11 cellular contexts compared by ENCODE assay signal in the genomic region with DNA sequence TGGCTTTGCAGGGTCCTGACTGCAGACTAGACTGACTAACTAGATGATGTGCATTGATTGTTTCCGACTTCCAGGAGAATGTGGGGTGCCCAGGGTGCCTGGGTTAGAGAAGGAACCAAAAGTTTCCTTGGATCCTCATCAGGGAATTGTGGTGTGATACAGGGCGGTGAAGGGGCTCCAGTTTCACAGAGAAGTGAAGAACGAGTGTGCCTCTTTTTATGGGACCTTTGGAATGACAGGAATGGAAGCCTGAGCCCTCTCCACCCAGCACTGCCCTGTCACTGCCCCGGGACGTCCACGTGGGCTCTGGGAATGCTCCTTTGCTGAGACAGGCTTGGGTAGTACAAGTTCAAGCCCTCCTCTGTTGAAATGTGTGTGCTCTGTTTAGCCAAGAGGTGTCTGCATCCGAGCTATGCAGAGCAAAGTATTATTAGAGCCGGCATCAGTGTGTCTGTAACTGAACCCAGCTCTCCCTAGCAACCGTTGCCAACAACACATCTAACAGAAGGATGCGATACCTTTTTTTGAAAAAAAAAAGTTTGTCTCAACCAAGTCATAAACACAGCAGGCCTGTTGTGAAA.
DNase-seq lines count a peak whose midpoint lies in the region; ATAC-seq and TF ChIP-seq lines count a peak whose summit lies in the region.
"Had no signal": no experiment of that assay in that cellular context is flagged by ENCODE, and none has a peak within 500 bp of the region (broad histone marks: within the 10 kb centered on the region; RNA-seq: fewer than 3 reads in every experiment).

No MANE protein-coding gene starts in this region.

- H3K27me3 ChIP-seq in GM23338 (ENCODE audit: insufficient read depth), result no peaks in the 10 kb centered on the region
- no peaks in the 10 kb centered on the region for H3K27me3 ChIP-seq in left ventricle myocardium inferior (ENCODE audit: low read depth)
- no peaks in the 10 kb centered on the region for H3K27me3 ChIP-seq in skeletal muscle tissue (ENCODE audit: control insufficient read depth in 3 of 3, insufficient read depth in 3 of 3, low read length in 3 of 3)
- no peaks in the 10 kb centered on the region for H3K27me3 ChIP-seq in prostate gland (replicated peaks; ENCODE audit: insufficient read depth)

- H3F3A ChIP-seq in GM23338 (replicated peaks; ENCODE audit: low read depth), result no peaks in the 10 kb centered on the region

- H3K4me3 ChIP-seq in GM23338, result no peak overlapping the region
- no peak overlapping the region for H3K4me3 ChIP-seq in left ventricle myocardium inferior
- H3K4me3 ChIP-seq in skeletal muscle tissue (ENCODE audit: low read length in 3 of 3), result no peak overlapping the region
- no peak overlapping the region for H3K4me3 ChIP-seq in prostate gland

- no peaks in the 10 kb centered on the region for H3K36me3 ChIP-seq in GM23338 (ENCODE audit: insufficient read depth)
- peaks cover 18% of the 10 kb centered on the region for H3K36me3 ChIP-seq in left ventricle myocardium inferior
- H3K36me3 ChIP-seq in skeletal muscle tissue (ENCODE audit: control insufficient read depth in 3 of 3, insufficient read depth in 3 of 3, low read length in 3 of 3), result peaks cover under 1 to 3% (median 2%) of the 10 kb centered on the region in 3 donors
- no peaks in the 10 kb centered on the region for H3K36me3 ChIP-seq in prostate gland

- no peaks in the 10 kb centered on the region for H3K9me3 Mint-ChIP-seq in GM23338
- H3K9me3 Mint-ChIP-seq: activated naive CD8-positive, alpha-beta T cell treated with anti-CD3 and anti-CD28 coated beads, Interleukin-2, amount 10 ng/mL, durations not matched to agents 7 days and 5 days had no signal

- H3K4me3 Mint-ChIP-seq in GM23338, result no peak overlapping the region
- H3K4me3 Mint-ChIP-seq: activated CD4-positive, alpha-beta T cell treated with anti-CD3 and anti-CD28 coated beads for 36 hours; activated naive CD8-positive, alpha-beta T cell treated with anti-CD3 and anti-CD28 coated beads, Interleukin-2, amount 10 ng/mL, durations not matched to agents 7 days and 5 days had no signal

- H3K9me3 ChIP-seq in left ventricle myocardium inferior (replicated peaks) (no peaks in the 10 kb centered on the region), skeletal muscle tissue (ENCODE audit: control insufficient read depth in 3 of 3, low read length in 3 of 3) (no peaks in the 10 kb centered on the region), prostate gland (no peaks in the 10 kb centered on the region)

- 39% methylated on average over 10 of the region's 10 CpGs for WGBS in prostate gland

- no peaks in the 10 kb centered on the region for H3K79me2 ChIP-seq in GM23338 (replicated peaks; ENCODE audit: insufficient read depth)

- H3K4me2 ChIP-seq in GM23338, result no peak overlapping the region

- intact Hi-C loops in left ventricle myocardium inferior (cut with micrococcal nuclease) (no loop called here), prostate gland (cut with DNase I) (no loop called here)

- peak; percentile 26 for DNase-seq in GM23338 (ENCODE audit: low spot score)
- DNase-seq in left ventricle myocardium inferior, result no peak
- DNase-seq in prostate gland (ENCODE audit: low spot score), result no peak
- DNase-seq: activated CD4-positive, alpha-beta T cell treated with anti-CD3 and anti-CD28 coated beads for 36 hours; activated naive CD8-positive, alpha-beta T cell treated with anti-CD3 and anti-CD28 coated beads, Interleukin-2, amount 10 ng/mL, durations not matched to agents 7 days and 5 days; SIG-M5; small intestine had no signal

- peaks cover 4% of the 10 kb centered on the region for H3K27me3 Mint-ChIP-seq in GM23338 (ENCODE audit: insufficient read depth, low read depth, poor library complexity)
- H3K27me3 Mint-ChIP-seq: activated CD4-positive, alpha-beta T cell treated with anti-CD3 and anti-CD28 coated beads for 36 hours had no signal

- peaks cover 1% of the 10 kb centered on the region; the same call in 2 of the 3 replicates for H3K36me3 Mint-ChIP-seq in GM23338 (ENCODE audit: low read depth)
- H3K36me3 Mint-ChIP-seq: activated naive CD8-positive, alpha-beta T cell treated with anti-CD3 and anti-CD28 coated beads, Interleukin-2, amount 10 ng/mL, durations not matched to agents 7 days and 5 days had no signal

- TF ChIP-seq CTCF in GM23338 (conservative IDR thresholded peaks at IDR 0.05; ENCODE audit: low read depth in 2 of 2) (no peak), left ventricle myocardium inferior (IDR thresholded peaks at IDR 0.05; ENCODE audit: borderline replicate concordance) (no peak), prostate gland (IDR thresholded peaks at IDR 0.05) (no peak)

- no peak for ATAC-seq in GM23338
- ATAC-seq in SK-N-SH treated with all-trans-retinoic acid at 6 μM for 48 hours, result peak; percentile 60
- no peak for ATAC-seq in HG03378 (IDR thresholded peaks at IDR 0.05; ENCODE audit: unreplicated experiment)
- ATAC-seq in GM21526 (IDR thresholded peaks at IDR 0.05; ENCODE audit: low FRiP score, unreplicated experiment), result no peak
- ATAC-seq: activated CD4-positive, alpha-beta T cell treated with anti-CD3 and anti-CD28 coated beads for 36 hours had no signal

- H3K9me2 ChIP-seq in GM23338 (ENCODE audit: insufficient read depth), result no peaks in the 10 kb centered on the region

- no peak overlapping the region for H3K27ac ChIP-seq in GM23338 (ENCODE audit: low read depth)
- H3K27ac ChIP-seq in left ventricle myocardium inferior (replicated peaks), result peak overlapping the region; percentile 91
- H3K27ac ChIP-seq in skeletal muscle tissue (ENCODE audit: low read depth, low read length), result peak overlapping the region; percentile 82
- H3K27ac ChIP-seq in prostate gland, result no peak overlapping the region

- no peak overlapping the region for H2AFZ ChIP-seq in GM23338

- H4K20me1 ChIP-seq in GM23338 (replicated peaks; ENCODE audit: insufficient read depth), result no peaks in the 10 kb centered on the region

- no peak for TF ChIP-seq POLR2A in prostate gland (IDR thresholded peaks at IDR 0.05)

- H3K4me1 Mint-ChIP-seq in GM23338, result peaks cover 17% of the 10 kb centered on the region
- H3K4me1 Mint-ChIP-seq: activated CD4-positive, alpha-beta T cell treated with anti-CD3 and anti-CD28 coated beads for 36 hours had no signal

- peak overlapping the region; percentile 47 to 70 (median 50) for H3K9ac ChIP-seq in skeletal muscle tissue (ENCODE audit: low read depth in 1 of 3, low read length in 3 of 3)

- H3K4me1 ChIP-seq in GM23338 (ENCODE audit: insufficient read depth), result no peaks in the 10 kb centered on the region; the same call in 1 of the 2 replicates
- H3K4me1 ChIP-seq in left ventricle myocardium inferior, result peaks cover 96% of the 10 kb centered on the region
- peaks cover 75 to 96% (median 93%) of the 10 kb centered on the region in 3 donors for H3K4me1 ChIP-seq in skeletal muscle tissue (ENCODE audit: control insufficient read depth in 3 of 3, insufficient read depth in 3 of 3, low read length in 3 of 3)
- H3K4me1 ChIP-seq in prostate gland (replicated peaks), result no peaks in the 10 kb centered on the region

- H3K27ac Mint-ChIP-seq in GM23338, result no peak overlapping the region
- H3K27ac Mint-ChIP-seq: activated CD4-positive, alpha-beta T cell treated with anti-CD3 and anti-CD28 coated beads for 36 hours; activated naive CD8-positive, alpha-beta T cell treated with anti-CD3 and anti-CD28 coated beads, Interleukin-2, amount 10 ng/mL, durations not matched to agents 7 days and 5 days had no signal

TF ChIP-seq in GM23338, 12 proteins besides CTCF, POLR2A, EP300 and RAD21 (continues in another document):
- no peak for TF ChIP-seq STAT1 (IDR thresholded peaks at IDR 0.05; ENCODE audit: unreplicated experiment)

TF ChIP-seq in SK-N-SH treated with all-trans-retinoic acid at 6 μM for 48 hours, 23 proteins besides CTCF, POLR2A, EP300 and RAD21 (continues in another document):
- no peak for TF ChIP-seq SNAI2 (CRISPR knock-in tag; IDR thresholded peaks at IDR 0.05)
- TF ChIP-seq ZNF565 (CRISPR knock-in tag; conservative IDR thresholded peaks at IDR 0.05; ENCODE audit: low read depth), result no peak
- TF ChIP-seq ZC3H10 (CRISPR knock-in tag; IDR thresholded peaks at IDR 0.05), result no peak
- TF ChIP-seq RARB (CRISPR knock-in tag; IDR thresholded peaks at IDR 0.05), result no peak
- no peak for TF ChIP-seq ZFP30 (CRISPR knock-in tag; IDR thresholded peaks at IDR 0.05)
- TF ChIP-seq, protein P1, sequence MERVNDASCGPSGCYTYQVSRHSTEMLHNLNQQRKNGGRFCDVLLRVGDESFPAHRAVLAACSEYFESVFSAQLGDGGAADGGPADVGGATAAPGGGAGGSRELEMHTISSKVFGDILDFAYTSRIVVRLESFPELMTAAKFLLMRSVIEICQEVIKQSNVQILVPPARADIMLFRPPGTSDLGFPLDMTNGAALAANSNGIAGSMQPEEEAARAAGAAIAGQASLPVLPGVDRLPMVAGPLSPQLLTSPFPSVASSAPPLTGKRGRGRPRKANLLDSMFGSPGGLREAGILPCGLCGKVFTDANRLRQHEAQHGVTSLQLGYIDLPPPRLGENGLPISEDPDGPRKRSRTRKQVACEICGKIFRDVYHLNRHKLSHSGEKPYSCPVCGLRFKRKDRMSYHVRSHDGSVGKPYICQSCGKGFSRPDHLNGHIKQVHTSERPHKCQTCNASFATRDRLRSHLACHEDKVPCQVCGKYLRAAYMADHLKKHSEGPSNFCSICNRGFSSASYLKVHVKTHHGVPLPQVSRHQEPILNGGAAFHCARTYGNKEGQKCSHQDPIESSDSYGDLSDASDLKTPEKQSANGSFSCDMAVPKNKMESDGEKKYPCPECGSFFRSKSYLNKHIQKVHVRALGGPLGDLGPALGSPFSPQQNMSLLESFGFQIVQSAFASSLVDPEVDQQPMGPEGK (CRISPR knock-in tag; IDR thresholded peaks at IDR 0.05; ENCODE audit: borderline replicate concordance), result no peak
- no peak for TF ChIP-seq ZNF70 (CRISPR knock-in tag; IDR thresholded peaks at IDR 0.05)

Comparison
In these comparisons a context has a peak if more than half of its experiments do, and no peak if none do; other contexts are left out.
1. H3K27ac ChIP-seq: peak in left ventricle myocardium inferior (single experiment) and skeletal muscle tissue (single experiment); none in GM23338 (single experiment) and prostate gland (0 of 2).